In the genomic region with DNA sequence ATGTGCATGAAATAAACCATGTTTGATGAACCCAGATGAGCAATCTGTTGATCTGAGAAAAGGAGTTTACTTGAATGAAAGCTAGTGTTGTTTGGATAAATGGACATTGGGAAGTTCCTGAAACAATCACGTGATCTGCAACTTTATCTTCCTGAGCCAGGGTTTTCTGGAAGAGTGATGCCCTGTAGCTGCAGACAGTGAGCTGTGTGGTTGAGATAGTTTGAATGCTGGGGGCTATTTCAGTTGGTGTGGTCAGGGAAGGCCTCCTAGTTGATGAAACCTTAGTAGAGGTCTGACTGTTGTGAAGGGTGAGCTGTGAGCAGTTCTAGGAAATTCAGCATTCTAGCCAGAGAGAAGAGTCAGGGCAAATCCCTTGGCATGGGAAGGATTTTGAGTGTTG, we compare ENCODE assay signal across 2 cellular contexts.
TF ChIP-seq lines count a peak whose summit lies in the region.

No MANE protein-coding gene starts in this region.

TF ChIP-seq in HepG2, 621 proteins besides CTCF, POLR2A, EP300 and RAD21 (continued from another document):
- TF ChIP-seq ZNF503 (CRISPR knock-in tag; IDR thresholded peaks at IDR 0.05) (no peak), ZNF589 (CRISPR knock-in tag; conservative IDR thresholded peaks at IDR 0.05) (no peak), RELA (CRISPR knock-in tag; IDR thresholded peaks at IDR 0.05) (no peak), ZNF230 (CRISPR knock-in tag; IDR thresholded peaks at IDR 0.05) (no peak), GATA4 (IDR thresholded peaks at IDR 0.05; ENCODE audit: borderline replicate concordance, low read depth) (no peak), ZNF362 (CRISPR knock-in tag; IDR thresholded peaks at IDR 0.05; ENCODE audit: borderline replicate concordance) (no peak), RAD51 (IDR thresholded peaks at IDR 0.05; ENCODE audit: borderline replicate concordance) (peak; percentile 88), USF2 (IDR thresholded peaks at IDR 0.05; ENCODE audit: low read depth, low read length) (peak; percentile 68), USF2 (CRISPR knock-in tag; IDR thresholded peaks at IDR 0.05; ENCODE audit: borderline replicate concordance) (no peak), LCORL (IDR thresholded peaks at IDR 0.05) (0 out of 2 replicates have a peak, but pooled peaks have one; percentile 14), LCORL (CRISPR knock-in tag; IDR thresholded peaks at IDR 0.05) (no peak), SOX13 (IDR thresholded peaks at IDR 0.05) (no peak), SOX13 (CRISPR knock-in tag; conservative IDR thresholded peaks at IDR 0.05 in 1 of 2, IDR thresholded peaks at IDR 0.05 in 1 of 2) (no peak), MXI1 (IDR thresholded peaks at IDR 0.05; ENCODE audit: borderline replicate concordance, low read depth, low read length) (no peak), ZNF691 (CRISPR knock-in tag; IDR thresholded peaks at IDR 0.05; ENCODE audit: borderline replicate concordance, low read depth) (no peak)

TF ChIP-seq in K562, 482 proteins besides CTCF, POLR2A, EP300 and RAD21 (continued from another document):
- TF ChIP-seq SIRT6 (IDR thresholded peaks at IDR 0.05; ENCODE audit: low read depth, low read length) (no peak), FIP1L1 (IDR thresholded peaks at IDR 0.05; ENCODE audit: low read depth, low read length, poor library complexity, severe bottlenecking) (no peak), ZBTB8A (IDR thresholded peaks at IDR 0.05; ENCODE audit: partially characterized antibody) (no peak), KHSRP (IDR thresholded peaks at IDR 0.05) (no peak), RBM22 (IDR thresholded peaks at IDR 0.05; ENCODE audit: low read depth, low read length, poor library complexity, severe bottlenecking) (no peak), ZNF3 (CRISPR knock-in tag; IDR thresholded peaks at IDR 0.05) (no peak), ZNF41 (CRISPR knock-in tag; conservative IDR thresholded peaks at IDR 0.05) (no peak), RAD51 (IDR thresholded peaks at IDR 0.05; ENCODE audit: borderline replicate concordance, low read depth) (peak; percentile 70), BHLHE40 (IDR thresholded peaks at IDR 0.05; ENCODE audit: low read length) (peak; percentile 32; the same call in 1 of the 2 replicates), FOXP1 (CRISPR knock-in tag; IDR thresholded peaks at IDR 0.05) (no peak), ZNF75A (CRISPR knock-in tag; IDR thresholded peaks at IDR 0.05) (no peak), ZNF184 (CRISPR knock-in tag; IDR thresholded peaks at IDR 0.05) (no peak), CBFA2T2 (conservative IDR thresholded peaks at IDR 0.05) (peak; percentile 33; the same call in 1 of the 2 replicates), MNT (conservative IDR thresholded peaks at IDR 0.05) (no peak), TAF7 (tag; IDR thresholded peaks at IDR 0.05) (no peak), DDX20 (tag; IDR thresholded peaks at IDR 0.05; ENCODE audit: low read depth) (no peak), TOE1 (IDR thresholded peaks at IDR 0.05; ENCODE audit: borderline replicate concordance) (peak; percentile 79; the same call in 1 of the 2 replicates), TOE1 (CRISPR knock-in tag; IDR thresholded peaks at IDR 0.05; ENCODE audit: borderline replicate concordance, low read depth) (no peak), RBM17 (IDR thresholded peaks at IDR 0.05; ENCODE audit: borderline replicate concordance, low read depth, low read length) (no peak), HNRNPL (IDR thresholded peaks at IDR 0.05; ENCODE audit: low read depth, low read length) (no peak), CHD4 (IDR thresholded peaks at IDR 0.05; ENCODE audit: insufficient read depth, insufficient replicate concordance, low read depth, low read length, poor library complexity, severe bottlenecking) (no peak), HOMEZ (CRISPR knock-in tag; IDR thresholded peaks at IDR 0.05) (no peak), ZNF561 (CRISPR knock-in tag; conservative IDR thresholded peaks at IDR 0.05) (no peak), ETV5 (CRISPR knock-in tag; IDR thresholded peaks at IDR 0.05; ENCODE audit: low read depth) (no peak), THRAP3 (IDR thresholded peaks at IDR 0.05; ENCODE audit: borderline replicate concordance) (no peak), ZNF655 (CRISPR knock-in tag; IDR thresholded peaks at IDR 0.05) (no peak)
- TF ChIP-seq, protein P1, sequence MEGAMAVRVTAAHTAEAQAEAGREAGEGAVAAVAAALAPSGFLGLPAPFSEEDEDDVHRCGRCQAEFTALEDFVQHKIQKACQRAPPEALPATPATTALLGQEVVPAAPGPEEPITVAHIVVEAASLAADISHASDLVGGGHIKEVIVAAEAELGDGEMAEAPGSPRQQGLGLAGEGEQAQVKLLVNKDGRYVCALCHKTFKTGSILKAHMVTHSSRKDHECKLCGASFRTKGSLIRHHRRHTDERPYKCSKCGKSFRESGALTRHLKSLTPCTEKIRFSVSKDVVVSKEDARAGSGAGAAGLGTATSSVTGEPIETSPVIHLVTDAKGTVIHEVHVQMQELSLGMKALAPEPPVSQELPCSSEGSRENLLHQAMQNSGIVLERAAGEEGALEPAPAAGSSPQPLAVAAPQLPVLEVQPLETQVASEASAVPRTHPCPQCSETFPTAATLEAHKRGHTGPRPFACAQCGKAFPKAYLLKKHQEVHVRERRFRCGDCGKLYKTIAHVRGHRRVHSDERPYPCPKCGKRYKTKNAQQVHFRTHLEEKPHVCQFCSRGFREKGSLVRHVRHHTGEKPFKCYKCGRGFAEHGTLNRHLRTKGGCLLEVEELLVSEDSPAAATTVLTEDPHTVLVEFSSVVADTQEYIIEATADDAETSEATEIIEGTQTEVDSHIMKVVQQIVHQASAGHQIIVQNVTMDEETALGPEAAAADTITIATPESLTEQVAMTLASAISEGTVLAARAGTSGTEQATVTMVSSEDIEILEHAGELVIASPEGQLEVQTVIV (CRISPR knock-in tag; IDR thresholded peaks at IDR 0.05; ENCODE audit: borderline replicate concordance) = no peak
- TF ChIP-seq, protein P2, sequence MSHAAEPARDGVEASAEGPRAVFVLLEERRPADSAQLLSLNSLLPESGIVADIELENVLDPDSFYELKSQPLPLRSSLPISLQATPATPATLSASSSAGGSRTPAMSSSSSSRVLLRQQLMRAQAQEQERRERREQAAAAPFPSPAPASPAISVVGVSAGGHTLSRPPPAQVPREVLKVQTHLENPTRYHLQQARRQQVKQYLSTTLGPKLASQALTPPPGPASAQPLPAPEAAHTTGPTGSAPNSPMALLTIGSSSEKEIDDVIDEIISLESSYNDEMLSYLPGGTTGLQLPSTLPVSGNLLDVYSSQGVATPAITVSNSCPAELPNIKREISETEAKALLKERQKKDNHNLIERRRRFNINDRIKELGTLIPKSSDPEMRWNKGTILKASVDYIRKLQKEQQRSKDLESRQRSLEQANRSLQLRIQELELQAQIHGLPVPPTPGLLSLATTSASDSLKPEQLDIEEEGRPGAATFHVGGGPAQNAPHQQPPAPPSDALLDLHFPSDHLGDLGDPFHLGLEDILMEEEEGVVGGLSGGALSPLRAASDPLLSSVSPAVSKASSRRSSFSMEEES (CRISPR knock-in tag; IDR thresholded peaks at IDR 0.05) = peak; percentile 98
- TF ChIP-seq, protein P3, sequence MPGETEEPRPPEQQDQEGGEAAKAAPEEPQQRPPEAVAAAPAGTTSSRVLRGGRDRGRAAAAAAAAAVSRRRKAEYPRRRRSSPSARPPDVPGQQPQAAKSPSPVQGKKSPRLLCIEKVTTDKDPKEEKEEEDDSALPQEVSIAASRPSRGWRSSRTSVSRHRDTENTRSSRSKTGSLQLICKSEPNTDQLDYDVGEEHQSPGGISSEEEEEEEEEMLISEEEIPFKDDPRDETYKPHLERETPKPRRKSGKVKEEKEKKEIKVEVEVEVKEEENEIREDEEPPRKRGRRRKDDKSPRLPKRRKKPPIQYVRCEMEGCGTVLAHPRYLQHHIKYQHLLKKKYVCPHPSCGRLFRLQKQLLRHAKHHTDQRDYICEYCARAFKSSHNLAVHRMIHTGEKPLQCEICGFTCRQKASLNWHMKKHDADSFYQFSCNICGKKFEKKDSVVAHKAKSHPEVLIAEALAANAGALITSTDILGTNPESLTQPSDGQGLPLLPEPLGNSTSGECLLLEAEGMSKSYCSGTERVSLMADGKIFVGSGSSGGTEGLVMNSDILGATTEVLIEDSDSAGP (CRISPR knock-in tag; IDR thresholded peaks at IDR 0.05) = no peak
- TF ChIP-seq, protein P4, sequence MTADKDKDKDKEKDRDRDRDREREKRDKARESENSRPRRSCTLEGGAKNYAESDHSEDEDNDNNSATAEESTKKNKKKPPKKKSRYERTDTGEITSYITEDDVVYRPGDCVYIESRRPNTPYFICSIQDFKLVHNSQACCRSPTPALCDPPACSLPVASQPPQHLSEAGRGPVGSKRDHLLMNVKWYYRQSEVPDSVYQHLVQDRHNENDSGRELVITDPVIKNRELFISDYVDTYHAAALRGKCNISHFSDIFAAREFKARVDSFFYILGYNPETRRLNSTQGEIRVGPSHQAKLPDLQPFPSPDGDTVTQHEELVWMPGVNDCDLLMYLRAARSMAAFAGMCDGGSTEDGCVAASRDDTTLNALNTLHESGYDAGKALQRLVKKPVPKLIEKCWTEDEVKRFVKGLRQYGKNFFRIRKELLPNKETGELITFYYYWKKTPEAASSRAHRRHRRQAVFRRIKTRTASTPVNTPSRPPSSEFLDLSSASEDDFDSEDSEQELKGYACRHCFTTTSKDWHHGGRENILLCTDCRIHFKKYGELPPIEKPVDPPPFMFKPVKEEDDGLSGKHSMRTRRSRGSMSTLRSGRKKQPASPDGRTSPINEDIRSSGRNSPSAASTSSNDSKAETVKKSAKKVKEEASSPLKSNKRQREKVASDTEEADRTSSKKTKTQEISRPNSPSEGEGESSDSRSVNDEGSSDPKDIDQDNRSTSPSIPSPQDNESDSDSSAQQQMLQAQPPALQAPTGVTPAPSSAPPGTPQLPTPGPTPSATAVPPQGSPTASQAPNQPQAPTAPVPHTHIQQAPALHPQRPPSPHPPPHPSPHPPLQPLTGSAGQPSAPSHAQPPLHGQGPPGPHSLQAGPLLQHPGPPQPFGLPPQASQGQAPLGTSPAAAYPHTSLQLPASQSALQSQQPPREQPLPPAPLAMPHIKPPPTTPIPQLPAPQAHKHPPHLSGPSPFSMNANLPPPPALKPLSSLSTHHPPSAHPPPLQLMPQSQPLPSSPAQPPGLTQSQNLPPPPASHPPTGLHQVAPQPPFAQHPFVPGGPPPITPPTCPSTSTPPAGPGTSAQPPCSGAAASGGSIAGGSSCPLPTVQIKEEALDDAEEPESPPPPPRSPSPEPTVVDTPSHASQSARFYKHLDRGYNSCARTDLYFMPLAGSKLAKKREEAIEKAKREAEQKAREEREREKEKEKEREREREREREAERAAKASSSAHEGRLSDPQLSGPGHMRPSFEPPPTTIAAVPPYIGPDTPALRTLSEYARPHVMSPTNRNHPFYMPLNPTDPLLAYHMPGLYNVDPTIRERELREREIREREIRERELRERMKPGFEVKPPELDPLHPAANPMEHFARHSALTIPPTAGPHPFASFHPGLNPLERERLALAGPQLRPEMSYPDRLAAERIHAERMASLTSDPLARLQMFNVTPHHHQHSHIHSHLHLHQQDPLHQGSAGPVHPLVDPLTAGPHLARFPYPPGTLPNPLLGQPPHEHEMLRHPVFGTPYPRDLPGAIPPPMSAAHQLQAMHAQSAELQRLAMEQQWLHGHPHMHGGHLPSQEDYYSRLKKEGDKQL (CRISPR knock-in tag; IDR thresholded peaks at IDR 0.05; ENCODE audit: borderline replicate concordance) = no peak
